In the genomic region with DNA sequence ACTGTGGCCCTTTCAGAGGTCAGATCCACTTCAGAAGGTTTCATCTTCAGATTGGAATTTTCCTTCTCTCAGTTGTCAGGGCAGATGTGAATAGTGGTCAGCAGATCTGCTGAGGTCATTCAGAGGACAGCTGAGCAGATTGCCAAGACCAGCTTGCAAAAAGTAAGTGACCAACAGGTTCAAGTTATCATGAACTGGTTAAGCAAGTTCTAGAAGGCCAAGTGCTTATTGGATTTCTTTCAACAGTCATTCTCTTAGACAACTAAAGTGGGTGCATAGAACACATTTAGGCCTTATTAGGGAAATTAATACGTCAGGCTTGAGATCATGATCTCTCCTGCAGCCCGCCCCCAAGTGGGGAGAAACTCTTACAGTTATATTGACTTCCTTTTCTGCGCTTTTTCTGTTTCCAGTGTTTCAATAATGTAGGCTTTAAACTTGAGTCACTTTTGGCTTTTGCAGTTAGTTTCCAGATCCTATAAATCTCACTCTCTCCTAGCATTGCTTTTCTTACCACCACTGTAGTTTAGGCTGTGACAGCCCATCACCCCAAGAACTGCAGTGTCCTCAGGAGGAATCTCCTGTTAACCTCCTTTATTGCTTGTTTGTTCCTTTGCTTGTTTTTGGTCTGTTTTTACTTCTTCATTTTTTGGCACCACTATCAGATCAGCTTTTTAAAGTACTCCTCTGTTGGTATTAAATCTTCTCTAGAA, we compare ENCODE assay signal across 9 cellular contexts.
DNase-seq lines count a peak whose midpoint lies in the region; ATAC-seq, FAIRE-seq and TF ChIP-seq lines count a peak whose summit lies in the region.
"Had no signal": no experiment of that assay in that cellular context is flagged by ENCODE, and none has a peak within 500 bp of the region (broad histone marks: within the 10 kb centered on the region; RNA-seq: fewer than 3 reads in every experiment).

No MANE protein-coding gene starts in this region.

- H3K9me3 ChIP-seq in K562 (replicated peaks; ENCODE audit: control insufficient read depth, insufficient read depth, low read depth, low read length) (no peaks in the 10 kb centered on the region), tibial nerve (no peaks in the 10 kb centered on the region)

- no peak overlapping the region for H3K9ac ChIP-seq in K562 (ENCODE audit: insufficient read depth in 1 of 2, low read depth in 2 of 2, low read length in 2 of 2)

- no peaks in the 10 kb centered on the region for H3K79me2 ChIP-seq in K562 (ENCODE audit: control insufficient read depth, insufficient read depth, low read length)

- TF ChIP-seq POLR2A in K562 (conservative IDR thresholded peaks at IDR 0.05) (no peak), tibial nerve (IDR thresholded peaks at IDR 0.05) (no peak)

- no peaks in the 10 kb centered on the region for H3K9me1 ChIP-seq in K562 (ENCODE audit: control insufficient read depth, insufficient read depth, low read length)

- H3K4me2 ChIP-seq in K562 (ENCODE audit: insufficient read depth, low read length), result no peak overlapping the region

- H3K27me3 ChIP-seq in K562 (ENCODE audit: control insufficient read depth in 2 of 2, insufficient read depth in 2 of 2, low read length in 2 of 2) (peaks cover 3 to 12% of the 10 kb centered on the region in 2 experiments; a peak in 3 of 5 replicates), tibial nerve (no peaks in the 10 kb centered on the region)

- intact Hi-C loops in K562 (cut with micrococcal nuclease), result no loop called here

- FAIRE-seq in K562 (lab: Jason Lieb, UNC), result no peak
- FAIRE-seq: islet of Langerhans had no signal

- H4K20me1 ChIP-seq in K562 (replicated peaks; ENCODE audit: control insufficient read depth, insufficient read depth, low read length), result no peaks in the 10 kb centered on the region

- H3K4me3 ChIP-seq in K562 (no peak overlapping the region), tibial nerve (no peak overlapping the region)

- ATAC-seq in K562, result no peak

- no peaks in the 10 kb centered on the region for H3K36me3 ChIP-seq in K562 (ENCODE audit: control insufficient read depth, insufficient read depth, low read length)
- peaks cover 0 to 11% (median 0%) of the 10 kb centered on the region in 3 donors for H3K36me3 ChIP-seq in tibial nerve

- in situ Hi-C loops in K562 (cut with MboI), result no loop called here

- H3K4me1 ChIP-seq in K562 (replicated peaks in 1 of 2; ENCODE audit: control insufficient read depth in 2 of 2, insufficient read depth in 2 of 2, low read length in 2 of 2) (no peaks in the 10 kb centered on the region), tibial nerve (peaks cover 0 to 69% (median 25%) of the 10 kb centered on the region in 4 donors)

- DNase-seq in LHCN-M2 (ENCODE audit: low read depth) (peak; percentile 87), K562 (ENCODE audit: extremely low read depth in 1 of 4, low spot score in 3 of 4) (no peak), kidney tubule cell (ENCODE audit: low spot score) (peak; percentile 58), tibial nerve (ENCODE audit: low spot score in 2 of 2) (peak; percentile 34 to 66), NCI-H146 (lab: John Stamatoyannopoulos, UW) (no peak), germinal center (ENCODE audit: low spot score) (no peak), globus pallidus (ENCODE audit: low spot score) (no peak)
- DNase-seq: activated T-cell treated with anti-CD3 and anti-CD28 coated beads, Interleukin-2, amount 50 U/mL, for 1 hour had no signal

- no TSS peak for BruUV-seq in K562 (replicated peaks; lab: Mats Ljungman, UMichigan)

- TF ChIP-seq EP300 in K562 (IDR thresholded peaks at IDR 0.05; ENCODE audit: low read length) (no peak), tibial nerve (IDR thresholded peaks at IDR 0.05) (peak in 1 of 2 donors; percentile 69)

- TF ChIP-seq RAD21 in K562 (CRISPR knock-in tag; conservative IDR thresholded peaks at IDR 0.05 in 1 of 2, IDR thresholded peaks at IDR 0.05 in 1 of 2), result peak; percentile 9 to 14; a peak in 1 of 4 replicates

- no peak overlapping the region for H2AFZ ChIP-seq in K562 (ENCODE audit: low read depth, low read length)

- WGBS in K562 (ENCODE audit: insufficient coverage, low coverage, missing lambda C conversion rate), result 0% methylated on average over 3 of the region's 3 CpGs
- WGBS in tibial nerve, 2 donors, result 41 to 45% methylated on average over 3 of the region's 3 CpGs

- POLR2A ChIA-PET in K562 (lab: Yijun Ruan, JAX), result interaction anchor here (0.6 kb wide), 1 partner anchor 10 kb away, joined by 3 read pairs; no protein-coding TSS in a partner anchor

- CTCF ChIA-PET in K562 (lab: Yijun Ruan, JAX; ENCODE audit: low intra/inter-chr PET ratio), result interaction anchor here (0.6 kb wide), 1 partner anchor 904 kb away, joined by 4 read pairs; no protein-coding TSS in a partner anchor

- H3K27ac ChIP-seq in K562 (ENCODE audit: extremely low read depth, low read depth, low read length) (no peak overlapping the region), tibial nerve (peak overlapping the region; percentile 50 to 83 (median 70))

- TF ChIP-seq CTCF in K562 (IDR thresholded peaks at IDR 0.05 in 2 of 3, conservative IDR thresholded peaks at IDR 0.05 in 1 of 3; ENCODE audit: insufficient read depth in 2 of 3, low read depth in 1 of 3, low read length in 3 of 3), result no peak; a peak in 1 of 6 replicates
- peak in 1 of 5 experiments; percentile 39 for TF ChIP-seq CTCF in tibial nerve (IDR thresholded peaks at IDR 0.05)

TF ChIP-seq in K562, 482 proteins besides CTCF, POLR2A, EP300 and RAD21:
- no peak for TF ChIP-seq CBX5 (IDR thresholded peaks at IDR 0.05; ENCODE audit: borderline replicate concordance, low read depth)
- TF ChIP-seq, protein P1, sequence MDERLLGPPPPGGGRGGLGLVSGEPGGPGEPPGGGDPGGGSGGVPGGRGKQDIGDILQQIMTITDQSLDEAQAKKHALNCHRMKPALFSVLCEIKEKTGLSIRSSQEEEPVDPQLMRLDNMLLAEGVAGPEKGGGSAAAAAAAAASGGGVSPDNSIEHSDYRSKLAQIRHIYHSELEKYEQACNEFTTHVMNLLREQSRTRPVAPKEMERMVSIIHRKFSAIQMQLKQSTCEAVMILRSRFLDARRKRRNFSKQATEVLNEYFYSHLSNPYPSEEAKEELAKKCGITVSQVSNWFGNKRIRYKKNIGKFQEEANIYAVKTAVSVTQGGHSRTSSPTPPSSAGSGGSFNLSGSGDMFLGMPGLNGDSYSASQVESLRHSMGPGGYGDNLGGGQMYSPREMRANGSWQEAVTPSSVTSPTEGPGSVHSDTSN (CRISPR knock-in tag; IDR thresholded peaks at IDR 0.05; ENCODE audit: low read depth), result no peak
- TF ChIP-seq, protein P1 (tag; conservative IDR thresholded peaks at IDR 0.05; ENCODE audit: low read depth), result 0 out of 2 replicates have a peak, but pooled peaks have one; percentile 6
- no peak for TF ChIP-seq NR2C2 (CRISPR knock-in tag; IDR thresholded peaks at IDR 0.05)
- TF ChIP-seq NR2C2 (tag; IDR thresholded peaks at IDR 0.05), result peak; percentile 29; the same call in 1 of the 2 replicates
- TF ChIP-seq, protein P2, sequence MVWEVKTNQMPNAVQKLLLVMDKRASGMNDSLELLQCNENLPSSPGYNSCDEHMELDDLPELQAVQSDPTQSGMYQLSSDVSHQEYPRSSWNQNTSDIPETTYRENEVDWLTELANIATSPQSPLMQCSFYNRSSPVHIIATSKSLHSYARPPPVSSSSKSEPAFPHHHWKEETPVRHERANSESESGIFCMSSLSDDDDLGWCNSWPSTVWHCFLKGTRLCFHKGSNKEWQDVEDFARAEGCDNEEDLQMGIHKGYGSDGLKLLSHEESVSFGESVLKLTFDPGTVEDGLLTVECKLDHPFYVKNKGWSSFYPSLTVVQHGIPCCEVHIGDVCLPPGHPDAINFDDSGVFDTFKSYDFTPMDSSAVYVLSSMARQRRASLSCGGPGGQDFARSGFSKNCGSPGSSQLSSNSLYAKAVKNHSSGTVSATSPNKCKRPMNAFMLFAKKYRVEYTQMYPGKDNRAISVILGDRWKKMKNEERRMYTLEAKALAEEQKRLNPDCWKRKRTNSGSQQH (CRISPR knock-in tag; IDR thresholded peaks at IDR 0.05), result 0 out of 2 replicates have a peak, but pooled peaks have one; percentile 22
TF ChIP-seq in K562: peak in this region for 3.

Comparison
In these comparisons a context has a peak if more than half of its experiments do, and no peak if none do; other contexts are left out.
1. DNase-seq: peak in LHCN-M2 (single experiment), kidney tubule cell (single experiment) and tibial nerve (2 of 2); none in K562 (0 of 4), NCI-H146 (single experiment), germinal center (single experiment) and globus pallidus (single experiment).